8 cellular contexts compared by ENCODE assay signal in genomic region chr4:163755013-163755412, GRCh38.
DNase-seq lines count a peak whose midpoint lies in the region; ATAC-seq and TF ChIP-seq lines count a peak whose summit lies in the region.

No MANE protein-coding gene starts in this region.

- H3K27me3 ChIP-seq in MG63: no peaks in the 10 kb centered on the region
- no peaks in the 10 kb centered on the region for H3K27me3 ChIP-seq in right atrium auricular region

- in situ Hi-C loops in KBM-7 (cut with MboI; ENCODE audit: low pct_unique_long_range_greater_than_20kb, low sequenced_read_pairs): no loop called here

- H3K36me3 ChIP-seq in MG63: no peaks in the 10 kb centered on the region
- no peaks in the 10 kb centered on the region for H3K36me3 ChIP-seq in right atrium auricular region

- no peak overlapping the region for H3K27ac ChIP-seq in right atrium auricular region

- H3K9me3 ChIP-seq in MG63 (no peaks in the 10 kb centered on the region), right atrium auricular region (no peaks in the 10 kb centered on the region)

- TF ChIP-seq CTCF in GM10266 (IDR thresholded peaks at IDR 0.05; ENCODE audit: control insufficient read depth, insufficient read depth, low read depth, missing control alignments): peak; percentile 42
- TF ChIP-seq CTCF in cardiac fibroblast (IDR thresholded peaks at IDR 0.05; ENCODE audit: low read depth, low read length): peak; percentile 17
- peak in 1 of 2 donors; percentile 14 for TF ChIP-seq CTCF in right atrium auricular region (IDR thresholded peaks at IDR 0.05)

- no peaks in the 10 kb centered on the region for H3K4me1 ChIP-seq in right atrium auricular region

- DNase-seq in GM10266 (ENCODE audit: extremely low spot score) (peak; percentile 13), KBM-7 (peak; percentile 15), cardiac fibroblast (ENCODE audit: low read depth in 2 of 2) (peak in 1 of 2 donors; percentile 19), mesenteric fat pad (ENCODE audit: low spot score) (no peak), MG63 (no peak), 8988T (no peak), right atrium auricular region (ENCODE audit: low spot score) (no peak)

- ATAC-seq in GM21619 (IDR thresholded peaks at IDR 0.05; ENCODE audit: unreplicated experiment): peak; percentile 81

- H3K4me3 ChIP-seq in cardiac fibroblast (replicated peaks in 1 of 2; ENCODE audit: low read depth in 2 of 2, low read length in 2 of 2) (no peak overlapping the region), MG63 (no peak overlapping the region), right atrium auricular region (no peak overlapping the region)

Comparison
In these comparisons a context has a peak if more than half of its experiments do, and no peak if none do; other contexts are left out.
1. DNase-seq: peak in GM10266 (single experiment) and KBM-7 (single experiment); none in mesenteric fat pad (single experiment), MG63 (single experiment), 8988T (single experiment) and right atrium auricular region (single experiment).